15 cellular contexts compared by ENCODE assay signal in the genomic region with DNA sequence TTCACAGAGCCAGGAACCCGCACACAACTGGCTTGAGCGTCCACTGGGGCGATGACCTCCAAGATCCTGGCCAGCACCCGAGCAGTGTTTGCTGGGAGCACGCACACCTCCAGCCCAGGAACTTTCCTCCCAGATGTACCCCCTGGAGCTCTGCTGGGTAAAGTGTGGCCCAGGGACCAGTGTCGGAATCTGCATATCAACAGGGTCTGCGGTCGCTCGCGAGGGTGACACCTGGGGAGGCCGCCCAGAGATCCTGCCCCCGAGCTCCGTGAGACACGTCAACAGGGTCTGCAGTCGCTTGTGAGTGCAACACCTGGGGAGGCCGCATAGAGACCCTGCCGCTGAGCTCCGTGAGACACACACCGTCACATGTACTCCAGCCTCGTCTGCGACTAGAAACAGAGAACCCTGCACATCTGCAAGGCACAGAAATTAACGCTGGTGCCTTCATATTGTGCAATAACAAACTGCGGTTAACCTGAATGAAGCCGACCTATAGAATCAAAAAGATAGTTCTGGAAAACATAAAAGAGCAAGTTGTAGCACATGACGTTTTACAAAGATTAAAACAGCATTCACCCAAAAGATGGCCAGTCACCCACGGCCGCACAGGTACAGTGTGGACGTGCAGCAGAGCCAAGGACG.
DNase-seq lines count a peak whose midpoint lies in the region; ATAC-seq and TF ChIP-seq lines count a peak whose summit lies in the region.
"Had no signal": no experiment of that assay in that cellular context is flagged by ENCODE, and none has a peak within 500 bp of the region (broad histone marks: within the 10 kb centered on the region; RNA-seq: fewer than 3 reads in every experiment).

No MANE protein-coding gene starts in this region.

- H2BK15ac ChIP-seq in IMR-90 (ENCODE audit: low read depth, low read length): no peak overlapping the region

- H3K14ac ChIP-seq in IMR-90 (replicated peaks; ENCODE audit: low read depth, low read length): no peak overlapping the region

- no peak overlapping the region for H3K27ac Mint-ChIP-seq in activated CD8-positive, alpha-beta memory T cell treated with anti-CD3 and anti-CD28 coated beads, Interleukin-2, amount 10 ng/mL, durations not matched to agents 7 days and 5 days
- no peak overlapping the region for H3K27ac Mint-ChIP-seq in activated naive CD8-positive, alpha-beta T cell treated with anti-CD3 and anti-CD28 coated beads for 36 hours
- H3K27ac Mint-ChIP-seq: H9 had no signal

- H3K4me1 Mint-ChIP-seq in activated CD8-positive, alpha-beta memory T cell treated with anti-CD3 and anti-CD28 coated beads, Interleukin-2, amount 10 ng/mL, durations not matched to agents 7 days and 5 days: peaks cover 25% of the 10 kb centered on the region
- H3K4me1 Mint-ChIP-seq in activated naive CD8-positive, alpha-beta T cell treated with anti-CD3 and anti-CD28 coated beads for 36 hours: peaks cover 22% of the 10 kb centered on the region

- TF ChIP-seq POLR2A in IMR-90 (IDR thresholded peaks at IDR 0.05; ENCODE audit: low read depth, low read length) (no peak), spleen (IDR thresholded peaks at IDR 0.05) (no peak)

- no peak for TF ChIP-seq CTCF in IMR-90 (conservative IDR thresholded peaks at IDR 0.05; ENCODE audit: low read depth, low read length)
- no peak for TF ChIP-seq CTCF in spleen (IDR thresholded peaks at IDR 0.05 in 8 of 11, conservative IDR thresholded peaks at IDR 0.05 in 3 of 11)

- no peak for ATAC-seq in activated CD8-positive, alpha-beta memory T cell treated with anti-CD3 and anti-CD28 coated beads, Interleukin-2, amount 10 ng/mL, durations not matched to agents 7 days and 5 days
- ATAC-seq in IMR-90 (ENCODE audit: low read depth): no peak
- ATAC-seq in GM18498 (IDR thresholded peaks at IDR 0.05; ENCODE audit: unreplicated experiment): no peak
- ATAC-seq: left lung had no signal

- H3K27me3 ChIP-seq in IMR-90 (ENCODE audit: control insufficient read depth, insufficient read depth, low read length) (no peaks in the 10 kb centered on the region), spleen (replicated peaks in 1 of 7) (no peaks in the 10 kb centered on the region)

- intact Hi-C loops in IMR-90 (cut with micrococcal nuclease): no loop called here
- intact Hi-C loops in spleen (cut with DNase I; ENCODE audit: low total_unique reads): no loop called here

- H4K91ac ChIP-seq in IMR-90 (ENCODE audit: insufficient read depth, low read depth, low read length): no peak overlapping the region

- no peak overlapping the region for H4K5ac ChIP-seq in IMR-90 (ENCODE audit: low read depth, low read length)

- CTCF ChIA-PET in activated CD8-positive, alpha-beta memory T cell treated with anti-CD3 and anti-CD28 coated beads, Interleukin-2, amount 10 ng/mL, durations not matched to agents 7 days and 5 days (lab: Charles Lee): no interaction called here
- CTCF ChIA-PET in IMR-90 (lab: Yijun Ruan, JAX): no interaction called here

- H2AK9ac ChIP-seq in IMR-90 (replicated peaks; ENCODE audit: low read depth, low read length, poor library complexity): no peak overlapping the region

- no peak overlapping the region for H2BK20ac ChIP-seq in IMR-90 (ENCODE audit: low read depth, low read length)

- peaks cover 31% of the 10 kb centered on the region for H3K9me3 ChIP-seq in IMR-90 (ENCODE audit: control insufficient read depth, insufficient read depth, low read length)
- no peaks in the 10 kb centered on the region for H3K9me3 ChIP-seq in spleen
- H3K9me3 ChIP-seq: left lung had no signal

- no peaks in the 10 kb centered on the region for H3K9me1 ChIP-seq in IMR-90 (ENCODE audit: insufficient read depth, low read length)

- H3K4ac ChIP-seq in IMR-90 (ENCODE audit: low read depth, low read length): no peak overlapping the region

- H3K36me3 Mint-ChIP-seq in activated CD8-positive, alpha-beta memory T cell treated with anti-CD3 and anti-CD28 coated beads, Interleukin-2, amount 10 ng/mL, durations not matched to agents 7 days and 5 days: peaks cover 8% of the 10 kb centered on the region
- H3K36me3 Mint-ChIP-seq in activated naive CD8-positive, alpha-beta T cell treated with anti-CD3 and anti-CD28 coated beads for 36 hours: peaks cover 38% of the 10 kb centered on the region

- H3K4me3 ChIP-seq in IMR-90 (ENCODE audit: insufficient read depth, low read depth, low read length) (no peak overlapping the region), spleen (peak overlapping the region; percentile 20 to 98 (median 95))

- H3K36me3 ChIP-seq in IMR-90 (ENCODE audit: control insufficient read depth, insufficient read depth, low read length) (no peaks in the 10 kb centered on the region), spleen (peaks cover 0 to 43% (median 1%) of the 10 kb centered on the region in 6 donors)

- H4K8ac ChIP-seq in IMR-90 (ENCODE audit: low read depth in 2 of 2, low read length in 2 of 2): no peak overlapping the region

- H3K4me2 ChIP-seq in IMR-90 (ENCODE audit: low read depth, low read length): no peak overlapping the region

- H3K79me1 ChIP-seq in IMR-90 (ENCODE audit: low read depth in 1 of 2, low read length in 2 of 2): no peaks in the 10 kb centered on the region

- POLR2A ChIA-PET in IMR-90 (lab: Charles Lee; ENCODE audit: unreplicated experiment): no interaction called here

- H3K27ac ChIP-seq in IMR-90 (ENCODE audit: insufficient read depth, low read length): no peak overlapping the region
- peak overlapping the region in 5 of 8 donors; percentile 77 to 89 (median 86) for H3K27ac ChIP-seq in spleen
- H3K27ac ChIP-seq: VCaP had no signal

- in situ Hi-C loops in IMR-90 (cut with MboI; ENCODE audit: low sequenced_read_pairs): no loop called here

- no peak overlapping the region for H2AFZ ChIP-seq in IMR-90 (replicated peaks; ENCODE audit: low read length, poor library complexity)

- WGBS in IMR-90 (ENCODE audit: extremely low coverage in 2 of 2, insufficient read length in 1 of 2), 2 experiments: 48% methylated on average over 18 of the region's 29 CpGs; no CpG with 5 or more reads in 1 of the 2 experiments
- 64 to 72% (median 70%) methylated on average over 21 to 29 of the region's 29 CpGs for WGBS in spleen, 5 donors

- H2AK5ac ChIP-seq in IMR-90 (ENCODE audit: low read depth, low read length): no peak overlapping the region

- no peak overlapping the region for H3K56ac ChIP-seq in IMR-90 (ENCODE audit: extremely low read depth, insufficient read depth, low read length)

- H3K4me1 ChIP-seq in IMR-90 (ENCODE audit: control insufficient read depth, insufficient read depth, low read length) (no peaks in the 10 kb centered on the region), spleen (peaks cover 15 to 72% (median 47%) of the 10 kb centered on the region in 6 donors)

- no peaks in the 10 kb centered on the region for H3K9me3 Mint-ChIP-seq in activated CD8-positive, alpha-beta memory T cell treated with anti-CD3 and anti-CD28 coated beads, Interleukin-2, amount 10 ng/mL, durations not matched to agents 7 days and 5 days (ENCODE audit: low read depth)
- H3K9me3 Mint-ChIP-seq in activated naive CD8-positive, alpha-beta T cell treated with anti-CD3 and anti-CD28 coated beads for 36 hours: no peaks in the 10 kb centered on the region
- H3K9me3 Mint-ChIP-seq: H9 had no signal

- H3K4me3 Mint-ChIP-seq in activated CD8-positive, alpha-beta memory T cell treated with anti-CD3 and anti-CD28 coated beads, Interleukin-2, amount 10 ng/mL, durations not matched to agents 7 days and 5 days: peak overlapping the region; percentile 35
- H3K4me3 Mint-ChIP-seq in activated naive CD8-positive, alpha-beta T cell treated with anti-CD3 and anti-CD28 coated beads for 36 hours: peak overlapping the region; percentile 96
- H3K4me3 Mint-ChIP-seq: H9 had no signal

- H2BK5ac ChIP-seq in IMR-90 (ENCODE audit: low read depth, low read length, poor library complexity, severe bottlenecking): no peak overlapping the region

- dilution Hi-C loops in IMR-90 (cut with HindIII; ENCODE audit: low sequenced_read_pairs, unreplicated experiment): no loop called here

- H3K23ac ChIP-seq in IMR-90 (ENCODE audit: low read depth, low read length): no peak overlapping the region

- no TSS peak for BruUV-seq in IMR-90 (replicated peaks; lab: Mats Ljungman, UMichigan)

- H2BK120ac ChIP-seq in IMR-90 (ENCODE audit: low read depth, low read length): no peak overlapping the region

- H3K27me3 Mint-ChIP-seq in activated CD8-positive, alpha-beta memory T cell treated with anti-CD3 and anti-CD28 coated beads, Interleukin-2, amount 10 ng/mL, durations not matched to agents 7 days and 5 days: no peaks in the 10 kb centered on the region
- no peaks in the 10 kb centered on the region for H3K27me3 Mint-ChIP-seq in activated naive CD8-positive, alpha-beta T cell treated with anti-CD3 and anti-CD28 coated beads for 36 hours

- no peak overlapping the region for H3K9ac ChIP-seq in IMR-90 (ENCODE audit: low read depth, low read length)

- no peak for DNase-seq in activated CD8-positive, alpha-beta memory T cell treated with anti-CD3 and anti-CD28 coated beads, Interleukin-2, amount 10 ng/mL, durations not matched to agents 7 days and 5 days
- DNase-seq in activated CD8-positive, alpha-beta memory T cell treated with anti-CD3 and anti-CD28 coated beads for 24 hours: no peak
- DNase-seq in IMR-90 (no peak), spleen (peak; percentile 72), NAMALWA (ENCODE audit: low spot score) (no peak), NCI-H1436 (lab: John Stamatoyannopoulos, UW) (no peak)
- DNase-seq in activated naive CD8-positive, alpha-beta T cell treated with anti-CD3 and anti-CD28 coated beads for 36 hours: no peak
- DNase-seq: activated effector memory CD4-positive, alpha-beta T cell treated with anti-CD3 and anti-CD28 coated beads, Interleukin-2, amount 50 U/mL, for 16 hours; erythroblast; H9; NCI-H1092; nucleus accumbens had no signal

- no peak overlapping the region for H3K18ac ChIP-seq in IMR-90 (ENCODE audit: low read depth, low read length)

- TF ChIP-seq RAD21 in IMR-90 (IDR thresholded peaks at IDR 0.05; ENCODE audit: low read length): no peak

- no peaks in the 10 kb centered on the region for H4K20me1 ChIP-seq in IMR-90 (ENCODE audit: insufficient read depth, low read length)

TF ChIP-seq in IMR-90, 13 proteins besides CTCF, POLR2A, EP300 and RAD21:
- TF ChIP-seq CEBPB (IDR thresholded peaks at IDR 0.05; ENCODE audit: low read depth, low read length) (peak; percentile 60), CHD1 (IDR thresholded peaks at IDR 0.05; ENCODE audit: low read depth, low read length) (no peak)
TF ChIP-seq in IMR-90: peak in this region for 1.
